ENCODE assay signal across 4 cellular contexts in the genomic region with DNA sequence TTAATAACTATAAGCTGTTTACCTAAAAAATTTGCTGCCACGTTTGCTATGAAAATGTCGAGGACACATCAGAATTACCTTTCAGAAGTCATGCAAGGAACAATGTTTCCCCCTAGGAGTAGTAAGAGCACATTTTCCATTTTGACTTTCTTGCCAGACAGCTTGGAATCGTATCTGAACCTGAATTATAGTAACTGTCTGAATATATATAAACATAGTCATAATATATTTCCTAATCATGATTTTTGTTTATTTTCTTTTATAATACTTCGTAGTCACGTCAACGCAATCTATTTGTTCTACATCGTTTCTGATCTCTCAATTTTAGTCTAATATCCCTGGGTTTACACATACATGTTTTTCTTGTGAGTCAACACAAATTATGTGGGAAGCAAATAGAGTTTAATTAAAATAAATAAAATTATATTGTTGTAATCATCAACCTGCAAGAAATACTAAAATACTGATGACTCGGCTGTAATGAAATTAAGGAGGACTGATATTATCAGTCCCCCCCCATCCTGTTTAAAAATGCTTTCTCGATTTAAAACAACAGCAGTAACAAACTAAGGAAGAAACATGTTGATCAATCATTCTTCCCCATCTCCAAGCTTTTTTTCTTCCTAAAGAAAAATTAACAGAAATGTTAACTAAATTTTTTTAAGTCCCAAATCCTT.
TF ChIP-seq lines count a peak whose summit lies in the region.

No MANE protein-coding gene starts in this region.

TF ChIP-seq in SK-N-SH, 30 proteins besides CTCF, POLR2A, EP300 and RAD21:
- TF ChIP-seq NRF1 (IDR thresholded peaks at IDR 0.05; ENCODE audit: low read depth, low read length) (no peak), POLR2AphosphoS5 (IDR thresholded peaks at IDR 0.05; ENCODE audit: low read depth, low read length) (0 out of 2 replicates have a peak, but pooled peaks have one; percentile 6)

TF ChIP-seq in SK-N-SH treated with all-trans-retinoic acid at 6 μM for 48 hours, 23 proteins besides CTCF, POLR2A, EP300 and RAD21:
- TF ChIP-seq TCF4 (CRISPR knock-in tag; IDR thresholded peaks at IDR 0.05; ENCODE audit: borderline replicate concordance) = no peak
- no peak for TF ChIP-seq OSR1 (CRISPR knock-in tag; IDR thresholded peaks at IDR 0.05)
- TF ChIP-seq ARNTL (CRISPR knock-in tag; IDR thresholded peaks at IDR 0.05; ENCODE audit: borderline replicate concordance, low read depth) = no peak
- TF ChIP-seq ZFP30 (CRISPR knock-in tag; IDR thresholded peaks at IDR 0.05) = no peak
- TF ChIP-seq, protein P1, sequence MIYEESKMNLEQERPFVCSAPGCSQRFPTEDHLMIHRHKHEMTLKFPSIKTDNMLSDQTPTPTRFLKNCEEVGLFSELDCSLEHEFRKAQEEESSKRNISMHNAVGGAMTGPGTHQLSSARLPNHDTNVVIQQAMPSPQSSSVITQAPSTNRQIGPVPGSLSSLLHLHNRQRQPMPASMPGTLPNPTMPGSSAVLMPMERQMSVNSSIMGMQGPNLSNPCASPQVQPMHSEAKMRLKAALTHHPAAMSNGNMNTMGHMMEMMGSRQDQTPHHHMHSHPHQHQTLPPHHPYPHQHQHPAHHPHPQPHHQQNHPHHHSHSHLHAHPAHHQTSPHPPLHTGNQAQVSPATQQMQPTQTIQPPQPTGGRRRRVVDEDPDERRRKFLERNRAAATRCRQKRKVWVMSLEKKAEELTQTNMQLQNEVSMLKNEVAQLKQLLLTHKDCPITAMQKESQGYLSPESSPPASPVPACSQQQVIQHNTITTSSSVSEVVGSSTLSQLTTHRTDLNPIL (CRISPR knock-in tag; IDR thresholded peaks at IDR 0.05; ENCODE audit: low read depth) = no peak
- no peak for TF ChIP-seq ESRRG (CRISPR knock-in tag; IDR thresholded peaks at IDR 0.05)
- TF ChIP-seq ZNF70 (CRISPR knock-in tag; IDR thresholded peaks at IDR 0.05) = no peak
- TF ChIP-seq TOX (CRISPR knock-in tag; IDR thresholded peaks at IDR 0.05; ENCODE audit: borderline replicate concordance) = no peak
- no peak for TF ChIP-seq RARB (CRISPR knock-in tag; IDR thresholded peaks at IDR 0.05)
- no peak for TF ChIP-seq ZC3H10 (CRISPR knock-in tag; IDR thresholded peaks at IDR 0.05)
- no peak for TF ChIP-seq ZFP3 (CRISPR knock-in tag; IDR thresholded peaks at IDR 0.05)
- no peak for TF ChIP-seq ISL1 (CRISPR knock-in tag; IDR thresholded peaks at IDR 0.05)
- no peak for TF ChIP-seq CSDC2 (CRISPR knock-in tag; IDR thresholded peaks at IDR 0.05)
- TF ChIP-seq, protein P2, sequence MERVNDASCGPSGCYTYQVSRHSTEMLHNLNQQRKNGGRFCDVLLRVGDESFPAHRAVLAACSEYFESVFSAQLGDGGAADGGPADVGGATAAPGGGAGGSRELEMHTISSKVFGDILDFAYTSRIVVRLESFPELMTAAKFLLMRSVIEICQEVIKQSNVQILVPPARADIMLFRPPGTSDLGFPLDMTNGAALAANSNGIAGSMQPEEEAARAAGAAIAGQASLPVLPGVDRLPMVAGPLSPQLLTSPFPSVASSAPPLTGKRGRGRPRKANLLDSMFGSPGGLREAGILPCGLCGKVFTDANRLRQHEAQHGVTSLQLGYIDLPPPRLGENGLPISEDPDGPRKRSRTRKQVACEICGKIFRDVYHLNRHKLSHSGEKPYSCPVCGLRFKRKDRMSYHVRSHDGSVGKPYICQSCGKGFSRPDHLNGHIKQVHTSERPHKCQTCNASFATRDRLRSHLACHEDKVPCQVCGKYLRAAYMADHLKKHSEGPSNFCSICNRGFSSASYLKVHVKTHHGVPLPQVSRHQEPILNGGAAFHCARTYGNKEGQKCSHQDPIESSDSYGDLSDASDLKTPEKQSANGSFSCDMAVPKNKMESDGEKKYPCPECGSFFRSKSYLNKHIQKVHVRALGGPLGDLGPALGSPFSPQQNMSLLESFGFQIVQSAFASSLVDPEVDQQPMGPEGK (CRISPR knock-in tag; IDR thresholded peaks at IDR 0.05; ENCODE audit: borderline replicate concordance) = no peak
TF ChIP-seq in SK-N-SH treated with all-trans-retinoic acid at 6 μM for 48 hours: peak in this region for 0.

TF ChIP-seq in IMR-90, 13 proteins besides CTCF, POLR2A, EP300 and RAD21:
- TF ChIP-seq ELK1 (IDR thresholded peaks at IDR 0.05; ENCODE audit: borderline replicate concordance, low read depth, low read length) = no peak
- TF ChIP-seq CEBPB (IDR thresholded peaks at IDR 0.05; ENCODE audit: low read depth, low read length) = no peak
- TF ChIP-seq MAFK (IDR thresholded peaks at IDR 0.05; ENCODE audit: low read depth, low read length) = peak; percentile 88

TF ChIP-seq in H1, 55 proteins besides CTCF, POLR2A, EP300 and RAD21:
- TF ChIP-seq MAFK (IDR thresholded peaks at IDR 0.05; ENCODE audit: low read depth, low read length) = peak; percentile 47; the same call in 1 of the 2 replicates
- TF ChIP-seq SIX5 (IDR thresholded peaks at IDR 0.05; ENCODE audit: low read depth, low read length) = no peak
